Comparison of ENCODE assay signal across 2 cellular contexts in genomic region chr20:58701431-58702160, GRCh38.
TF ChIP-seq lines count a peak whose summit lies in the region.

No MANE protein-coding gene starts in this region.

TF ChIP-seq in WTC11, 78 proteins besides CTCF, POLR2A, EP300 and RAD21:
- TF ChIP-seq ETV6 (CRISPR knock-in tag; IDR thresholded peaks at IDR 0.05) (no peak), ZNF671 (CRISPR knock-in tag; IDR thresholded peaks at IDR 0.05) (no peak), ZNF121 (CRISPR knock-in tag; IDR thresholded peaks at IDR 0.05) (peak; percentile 6; the same call in 1 of the 2 replicates)
- TF ChIP-seq, protein P1, sequence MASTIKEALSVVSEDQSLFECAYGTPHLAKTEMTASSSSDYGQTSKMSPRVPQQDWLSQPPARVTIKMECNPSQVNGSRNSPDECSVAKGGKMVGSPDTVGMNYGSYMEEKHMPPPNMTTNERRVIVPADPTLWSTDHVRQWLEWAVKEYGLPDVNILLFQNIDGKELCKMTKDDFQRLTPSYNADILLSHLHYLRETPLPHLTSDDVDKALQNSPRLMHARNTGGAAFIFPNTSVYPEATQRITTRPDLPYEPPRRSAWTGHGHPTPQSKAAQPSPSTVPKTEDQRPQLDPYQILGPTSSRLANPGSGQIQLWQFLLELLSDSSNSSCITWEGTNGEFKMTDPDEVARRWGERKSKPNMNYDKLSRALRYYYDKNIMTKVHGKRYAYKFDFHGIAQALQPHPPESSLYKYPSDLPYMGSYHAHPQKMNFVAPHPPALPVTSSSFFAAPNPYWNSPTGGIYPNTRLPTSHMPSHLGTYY (CRISPR knock-in tag; IDR thresholded peaks at IDR 0.05) = no peak
TF ChIP-seq in WTC11: peak in this region for 1.

TF ChIP-seq in HepG2, 621 proteins besides CTCF, POLR2A, EP300 and RAD21:
- TF ChIP-seq ATM (IDR thresholded peaks at IDR 0.05; ENCODE audit: borderline replicate concordance) = no peak
- no peak for TF ChIP-seq ZNF800 (CRISPR knock-in tag; IDR thresholded peaks at IDR 0.05)
- no peak for TF ChIP-seq SMARCC2 (IDR thresholded peaks at IDR 0.05)
- TF ChIP-seq KLF16 (CRISPR knock-in tag; IDR thresholded peaks at IDR 0.05) = no peak
- TF ChIP-seq NFE2 (CRISPR knock-in tag; IDR thresholded peaks at IDR 0.05) = no peak
- TF ChIP-seq ZNF441 (CRISPR knock-in tag; IDR thresholded peaks at IDR 0.05; ENCODE audit: borderline replicate concordance) = no peak
- TF ChIP-seq, protein P2, sequence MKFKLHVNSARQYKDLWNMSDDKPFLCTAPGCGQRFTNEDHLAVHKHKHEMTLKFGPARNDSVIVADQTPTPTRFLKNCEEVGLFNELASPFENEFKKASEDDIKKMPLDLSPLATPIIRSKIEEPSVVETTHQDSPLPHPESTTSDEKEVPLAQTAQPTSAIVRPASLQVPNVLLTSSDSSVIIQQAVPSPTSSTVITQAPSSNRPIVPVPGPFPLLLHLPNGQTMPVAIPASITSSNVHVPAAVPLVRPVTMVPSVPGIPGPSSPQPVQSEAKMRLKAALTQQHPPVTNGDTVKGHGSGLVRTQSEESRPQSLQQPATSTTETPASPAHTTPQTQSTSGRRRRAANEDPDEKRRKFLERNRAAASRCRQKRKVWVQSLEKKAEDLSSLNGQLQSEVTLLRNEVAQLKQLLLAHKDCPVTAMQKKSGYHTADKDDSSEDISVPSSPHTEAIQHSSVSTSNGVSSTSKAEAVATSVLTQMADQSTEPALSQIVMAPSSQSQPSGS (CRISPR knock-in tag; IDR thresholded peaks at IDR 0.05) = no peak
- peak; percentile 23 for TF ChIP-seq AGO2 (optimal IDR thresholded peaks at IDR 0.05; ENCODE audit: low read depth, low read length)
TF ChIP-seq in HepG2: peak in this region for 1.
